ENCODE assay signal across 8 cellular contexts in the genomic region with DNA sequence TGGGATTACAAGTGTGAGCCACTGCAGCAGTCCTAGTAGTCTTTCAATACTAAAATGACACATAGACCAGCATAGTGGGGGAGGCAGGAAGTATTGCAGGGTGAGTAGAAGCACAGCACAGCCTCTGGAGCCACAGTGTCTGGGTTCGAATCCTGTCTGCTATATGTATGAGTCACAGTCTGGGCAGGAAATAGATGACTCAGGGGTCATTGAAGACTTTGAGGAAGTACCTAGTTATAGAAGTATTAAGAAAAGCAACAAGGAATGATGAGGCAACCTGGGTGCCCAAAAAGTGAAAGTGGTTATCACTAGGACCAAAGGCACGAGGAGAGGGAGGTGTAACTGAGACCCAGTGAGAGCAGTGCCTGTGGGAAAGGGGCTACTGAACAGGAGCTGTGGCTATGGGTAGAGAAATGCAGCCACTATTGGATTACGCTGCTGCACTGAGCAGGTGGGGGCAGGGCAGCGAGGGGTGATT.
DNase-seq lines count a peak whose midpoint lies in the region; ATAC-seq and TF ChIP-seq lines count a peak whose summit lies in the region.

No MANE protein-coding gene starts in this region.

- no peaks in the 10 kb centered on the region for H3K36me3 Mint-ChIP-seq in T-helper 2 cell treated with Interferon-gamma antibody and Interleukin-4, amounts not matched to agents 5 μg/mL and 100 μg/mL, for 36 hours (ENCODE audit: low read depth)

- intact Hi-C loops in head of caudate nucleus (cut with DNase I), result no loop called here

- H3K36me3 ChIP-seq in kidney epithelial cell (ENCODE audit: control insufficient read depth, insufficient read depth, low read length), result no peaks in the 10 kb centered on the region

- no peaks in the 10 kb centered on the region for H3K27me3 ChIP-seq in kidney epithelial cell (ENCODE audit: control insufficient read depth, insufficient read depth, low read length)

- H3K9me3 Mint-ChIP-seq in T-helper 2 cell treated with Interferon-gamma antibody and Interleukin-4, amounts not matched to agents 5 μg/mL and 100 μg/mL, for 36 hours, result no peaks in the 10 kb centered on the region

- ATAC-seq in HG03442 (IDR thresholded peaks at IDR 0.05; ENCODE audit: unreplicated experiment) (peak; percentile 70), HG03521 (IDR thresholded peaks at IDR 0.05; ENCODE audit: unreplicated experiment) (no peak)

- H3K4me1 Mint-ChIP-seq in T-helper 2 cell treated with Interferon-gamma antibody and Interleukin-4, amounts not matched to agents 5 μg/mL and 100 μg/mL, for 36 hours (ENCODE audit: low read depth), result peaks cover 3% of the 10 kb centered on the region

- H3K27me3 Mint-ChIP-seq in T-helper 2 cell treated with Interferon-gamma antibody and Interleukin-4, amounts not matched to agents 5 μg/mL and 100 μg/mL, for 36 hours (ENCODE audit: low read depth), result no peaks in the 10 kb centered on the region

- no peak overlapping the region for H3K4me3 Mint-ChIP-seq in T-helper 2 cell treated with Interferon-gamma antibody and Interleukin-4, amounts not matched to agents 5 μg/mL and 100 μg/mL, for 36 hours

- no peak for TF ChIP-seq CTCF in kidney epithelial cell (IDR thresholded peaks at IDR 0.05; ENCODE audit: insufficient read depth, low read length, poor library complexity, severe bottlenecking)

- DNase-seq in EL (peak; percentile 81), kidney epithelial cell (ENCODE audit: low read depth) (peak; percentile 7), head of caudate nucleus (no peak), DMS79 (lab: John Stamatoyannopoulos, UW) (no peak), NCI-H2196 treated with DMSO at 0.1 percent for 48 hours (lab: John Stamatoyannopoulos, UW; ENCODE audit: unreplicated experiment) (no peak)
- peak; percentile 6 for DNase-seq in T-helper 2 cell treated with Interferon-gamma antibody and Interleukin-4, amounts not matched to agents 5 μg/mL and 100 μg/mL, for 36 hours (ENCODE audit: low spot score)

- no peak overlapping the region for H3K4me3 ChIP-seq in kidney epithelial cell (ENCODE audit: low read depth, low read length)

- H3K27ac Mint-ChIP-seq in T-helper 2 cell treated with Interferon-gamma antibody and Interleukin-4, amounts not matched to agents 5 μg/mL and 100 μg/mL, for 36 hours, result no peak overlapping the region

Comparison
In these comparisons a context has a peak if more than half of its experiments do, and no peak if none do; other contexts are left out.
1. DNase-seq: peak in EL (single experiment), T-helper 2 cell treated with Interferon-gamma antibody and Interleukin-4, amounts not matched to agents 5 μg/mL and 100 μg/mL, for 36 hours (single experiment) and kidney epithelial cell (single experiment); none in head of caudate nucleus (0 of 42), DMS79 (single experiment) and NCI-H2196 treated with DMSO at 0.1 percent for 48 hours (single experiment).